ENCODE assay signal across 22 cellular contexts in genomic region chr4:185215261-185215660, GRCh38. TPM values are rescaled to one million over a fixed set of nuclear protein-coding genes. Genes with fewer than 3 reads are reported as not detected.
DNase-seq lines count a peak whose midpoint lies in the region; ATAC-seq and TF ChIP-seq lines count a peak whose summit lies in the region.
"Had no signal": no experiment of that assay in that cellular context is flagged by ENCODE, and none has a peak within 500 bp of the region (broad histone marks: within the 10 kb centered on the region; RNA-seq: fewer than 3 reads in every experiment).

No MANE protein-coding gene starts in this region.

- H3K4me2 ChIP-seq in Karpas-422 (ENCODE audit: low read depth, low read length, poor library complexity, severe bottlenecking) (no peak overlapping the region), mammary epithelial cell (ENCODE audit: insufficient read depth, low read depth, low read length) (no peak overlapping the region)

- peak overlapping the region; percentile 94 for H3K27ac ChIP-seq in Karpas-422 (ENCODE audit: low read length)
- H3K27ac ChIP-seq in testis, result peak overlapping the region; percentile 27 to 68
- no peak overlapping the region for H3K27ac ChIP-seq in mammary epithelial cell (ENCODE audit: insufficient read depth, low read depth, low read length)
- H3K27ac ChIP-seq: parathyroid adenoma had no signal

- H4K20me1 ChIP-seq in Karpas-422 (ENCODE audit: insufficient read depth, low read depth, low read length) (no peaks in the 10 kb centered on the region), mammary epithelial cell (ENCODE audit: insufficient read depth, low read length) (no peaks in the 10 kb centered on the region)

- no peak overlapping the region for H3K4me3 ChIP-seq in Karpas-422 (ENCODE audit: low read length)
- H3K4me3 ChIP-seq in choroid plexus epithelial cell (ENCODE audit: low read depth, low read length), result no peak overlapping the region
- no peak overlapping the region for H3K4me3 ChIP-seq in testis
- no peak overlapping the region for H3K4me3 ChIP-seq in mammary epithelial cell (replicated peaks in 1 of 3; ENCODE audit: insufficient read depth in 1 of 3, low read depth in 2 of 3, low read length in 3 of 3)
- H3K4me3 ChIP-seq: sigmoid colon had no signal

- H3K79me2 ChIP-seq in Karpas-422 (ENCODE audit: low read length), result peaks cover 97% of the 10 kb centered on the region
- H3K79me2 ChIP-seq in mammary epithelial cell (ENCODE audit: insufficient read depth, low read length), result peaks cover 85% of the 10 kb centered on the region
- H3K79me2 ChIP-seq: parathyroid adenoma had no signal

- CTCF ChIA-PET in mammary epithelial cell (lab: Charles Lee; ENCODE audit: low non-redundant PET), result no interaction called here

- H3K4me1 ChIP-seq in Karpas-422 (ENCODE audit: low read length) (peaks cover 86% of the 10 kb centered on the region), testis (peaks cover 50% of the 10 kb centered on the region), mammary epithelial cell (ENCODE audit: insufficient read depth, low read length) (peaks cover 5% of the 10 kb centered on the region)
- H3K4me1 ChIP-seq: parathyroid adenoma had no signal

- no peaks in the 10 kb centered on the region for H3K9me2 ChIP-seq in Karpas-422 (replicated peaks; ENCODE audit: insufficient read depth, low read length)

- H3K9me3 ChIP-seq in Karpas-422 (ENCODE audit: low read length) (no peaks in the 10 kb centered on the region), testis (no peaks in the 10 kb centered on the region), mammary epithelial cell (replicated peaks; ENCODE audit: insufficient read depth, low read length) (no peaks in the 10 kb centered on the region)
- H3K9me3 ChIP-seq: sigmoid colon had no signal

- H3K9ac ChIP-seq in Karpas-422 (ENCODE audit: low read length), result no peak overlapping the region
- no peak overlapping the region for H3K9ac ChIP-seq in mammary epithelial cell (ENCODE audit: insufficient read depth, low read length)
- H3K9ac ChIP-seq: parathyroid adenoma had no signal

- H3K36me3 ChIP-seq in Karpas-422 (ENCODE audit: insufficient read depth, low read length) (no peaks in the 10 kb centered on the region), testis (ENCODE audit: low read depth, missing control alignments) (no peaks in the 10 kb centered on the region), mammary epithelial cell (ENCODE audit: insufficient read depth, low read length) (no peaks in the 10 kb centered on the region)
- H3K36me3 ChIP-seq: sigmoid colon had no signal

- H2AFZ ChIP-seq in Karpas-422 (ENCODE audit: low read length) (no peak overlapping the region), mammary epithelial cell (ENCODE audit: low read depth, low read length) (no peak overlapping the region)
- H2AFZ ChIP-seq: parathyroid adenoma had no signal

- TF ChIP-seq POLR2A in testis (IDR thresholded peaks at IDR 0.05), result no peak

- TF ChIP-seq CTCF in choroid plexus epithelial cell (conservative IDR thresholded peaks at IDR 0.05; ENCODE audit: low read depth, low read length), result no peak
- TF ChIP-seq CTCF in testis (IDR thresholded peaks at IDR 0.05), result no peak
- TF ChIP-seq CTCF in mammary epithelial cell (conservative IDR thresholded peaks at IDR 0.05 in 1 of 2, IDR thresholded peaks at IDR 0.05 in 1 of 2; ENCODE audit: extremely low read depth in 1 of 2, insufficient read depth in 1 of 2, low read depth in 1 of 2, low read length in 2 of 2), result no peak

- 19 to 33% methylated on average over 2 of the region's 2 CpGs for WGBS in testis, 2 donors
- 100% methylated on average over 2 of the region's 2 CpGs for WGBS in mammary epithelial cell (ENCODE audit: low coverage, missing lambda C conversion rate)

- ATAC-seq in HG03175 (IDR thresholded peaks at IDR 0.05; ENCODE audit: unreplicated experiment), result no peak
- ATAC-seq: activated CD4-positive, CD25-positive, alpha-beta regulatory T cell treated with anti-CD3 and anti-CD28 coated beads, Interleukin-2, amount 50 U/mL, for 24 hours; esophagus mucosa; left colon; natural killer cell treated with Interleukin-12 subunit alpha and Interleukin-12 subunit beta and Interleukin-15 and Interleukin-18, amount 100 ng/mL, for 72 hours; stimulated activated effector memory CD8-positive, alpha-beta T cell treated with anti-CD3 and anti-CD28 coated beads, Interleukin-12 subunit alpha, Interleukin-12 subunit beta, amount 100 ng/mL, for 72 hours had no signal

- peak; percentile 70 for DNase-seq in EH (ENCODE audit: low read depth)
- no peak for DNase-seq in Karpas-422
- DNase-seq in choroid plexus epithelial cell (ENCODE audit: low read depth), result peak; percentile 28
- peak; percentile 66 for DNase-seq in testis
- no peak for DNase-seq in central memory CD4-positive, alpha-beta T cell
- no peak for DNase-seq in mammary epithelial cell
- DNase-seq: activated naive CD4-positive, alpha-beta T cell treated with anti-CD3 and anti-CD28 coated beads, Interleukin-2, amount 50 U/mL, for 16 hours; aorta; cerebellar nuclear complex; effector CD8-positive, alpha-beta T cell; left colon; NCI-H2107; NCI-H510A; NK-92 treated with Interleukin-12 subunit alpha and Interleukin-12 subunit beta, amount 100 ng/mL, for 24 hours; RPMI8226; sigmoid colon had no signal

- no TSS peak for BruUV-seq in mammary epithelial cell (replicated peaks; lab: Mats Ljungman, UMichigan)

- H3K27me3 ChIP-seq in Karpas-422 (ENCODE audit: low read length) (no peaks in the 10 kb centered on the region), testis (no peaks in the 10 kb centered on the region), mammary epithelial cell (ENCODE audit: insufficient read depth, low read length) (no peaks in the 10 kb centered on the region)
- H3K27me3 ChIP-seq: sigmoid colon had no signal

- dilution Hi-C loops in mammary epithelial cell (cut with HindIII; ENCODE audit: low sequenced_read_pairs), result loop anchor here (5.0 kb wide), 1 partner anchor 68 kb away; no protein-coding TSS in a partner anchor

- intact Hi-C loops in testis (cut with DNase I; ENCODE audit: low total_unique reads), result no loop called here
- intact Hi-C loops in mammary epithelial cell (cut with micrococcal nuclease), result no loop called here

- in situ Hi-C loops in mammary epithelial cell (cut with MboI; ENCODE audit: low sequenced_read_pairs in 2 of 2), result loop anchor here in 1 of 2 donors (10.0 kb wide), 1 partner anchor 180 kb away; the partner anchor contains the start of genes ANKRD37 and LRP2BP

RNA-seq across cellular contexts. Expression of gene SNX25, which starts 5.9 kb away (rescaled TPM):
- 39.2 and 50.5 TPM in 2 replicates for total RNA-seq in Karpas-422 (2014; rRNA removed; shearing (Covaris generic); ENCODE audit: low replicate concordance)
- total RNA-seq in testis, result 10 to 100 TPM; 45.0 to 50.5 TPM
- polyA plus RNA-seq in testis (ENCODE audit: insufficient read depth, low read depth, low replicate concordance), result 20.2 TPM
- total RNA-seq in mammary epithelial cell, result 10 to 100 TPM; 15.3 to 24.0 TPM
- 5.8 TPM for polyA plus RNA-seq in mammary epithelial cell
- polyA minus RNA-seq in mammary epithelial cell, result 90.1 TPM

RNA-seq across cellular contexts. Expression of gene CFAP97, which starts 11.5 kb away (rescaled TPM):
- 15.8 and 44.5 TPM in 2 replicates for total RNA-seq in Karpas-422 (2014; rRNA removed; shearing (Covaris generic); ENCODE audit: low replicate concordance)
- 10 to 100 TPM; 49.4 to 54.5 TPM for total RNA-seq in testis
- polyA plus RNA-seq in testis (ENCODE audit: insufficient read depth, low read depth, low replicate concordance), result 59.7 TPM
- total RNA-seq in mammary epithelial cell, result 10 to 100 TPM; 39.7 to 45.2 TPM
- polyA plus RNA-seq in mammary epithelial cell, result 15.8 TPM
- polyA minus RNA-seq in mammary epithelial cell, result 14.0 TPM

Comparison
In these comparisons a context has a peak if more than half of its experiments do, and no peak if none do; other contexts are left out.
1. DNase-seq: peak in EH (single experiment), choroid plexus epithelial cell (single experiment) and testis (single experiment); none in Karpas-422 (single experiment), central memory CD4-positive, alpha-beta T cell (single experiment) and mammary epithelial cell (single experiment).